ENCODE assay signal across 14 cellular contexts in the genomic region with DNA sequence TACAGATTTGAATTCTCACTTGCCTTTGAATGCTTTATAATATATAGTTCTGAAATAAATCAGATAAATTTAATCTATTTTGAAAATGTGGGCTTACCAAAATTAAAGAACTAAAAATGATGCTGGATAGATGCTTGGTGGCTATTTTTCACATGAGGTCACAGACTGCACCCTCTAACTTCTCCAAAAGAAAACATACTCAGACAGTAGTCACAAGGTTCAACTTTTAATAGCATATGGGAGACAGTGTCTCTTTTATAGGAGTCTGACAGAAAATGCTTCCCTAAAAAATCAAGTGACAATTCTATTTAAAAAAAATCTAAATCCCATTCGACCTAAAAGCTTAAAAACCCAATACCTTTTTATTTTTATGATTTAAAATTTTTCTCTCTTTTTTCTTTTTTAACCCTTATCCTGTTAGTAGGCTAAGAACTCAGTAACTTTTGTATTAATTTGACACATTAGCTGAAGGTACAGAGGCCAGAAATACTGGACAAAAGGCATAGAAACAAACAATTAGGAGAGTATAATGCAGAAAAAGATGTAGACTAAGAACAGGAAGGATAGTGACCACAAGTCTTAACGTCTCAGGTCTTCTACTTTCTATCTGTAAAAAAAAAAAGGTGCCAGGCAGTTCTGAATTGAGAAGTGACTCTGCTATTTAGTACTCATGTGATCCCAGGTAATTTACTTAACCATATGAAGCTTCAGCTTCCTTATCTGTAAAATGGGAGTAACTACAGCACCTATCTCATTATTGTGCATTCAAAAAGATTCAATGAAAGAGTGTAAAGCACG. TPM values are rescaled to one million over a fixed set of nuclear protein-coding genes. Genes with fewer than 3 reads are reported as not detected.
DNase-seq lines count a peak whose midpoint lies in the region; ATAC-seq and TF ChIP-seq lines count a peak whose summit lies in the region.
"Had no signal": no experiment of that assay in that cellular context is flagged by ENCODE, and none has a peak within 500 bp of the region (broad histone marks: within the 10 kb centered on the region; RNA-seq: fewer than 3 reads in every experiment).

No MANE protein-coding gene starts in this region.

- no peaks in the 10 kb centered on the region for H3K36me3 ChIP-seq in spleen
- H3K36me3 ChIP-seq: ascending aorta, tibial nerve had no signal

- H3K9me3 Mint-ChIP-seq in effector memory CD8-positive, alpha-beta T cell: no peaks in the 10 kb centered on the region
- H3K9me3 Mint-ChIP-seq: endodermal cell; T-helper 1 cell treated with Interleukin-12 subunit alpha and Interleukin-12 subunit beta and Interleukin-4 antibody, amounts not matched to agents 30 μg/mL and 1 μg/mL, for 36 hours had no signal

- no peak overlapping the region for H3K27ac ChIP-seq in spleen
- H3K27ac ChIP-seq: ascending aorta, tibial nerve had no signal

- TF ChIP-seq POLR2A in spleen (IDR thresholded peaks at IDR 0.05): no peak

- no peak for DNase-seq in effector memory CD8-positive, alpha-beta T cell
- no peak for DNase-seq in H4 (ENCODE audit: low spot score)
- no peak for DNase-seq in NCI-H1105 treated with DMSO at 0.1 percent for 48 hours (lab: John Stamatoyannopoulos, UW)
- DNase-seq in spleen: no peak
- no peak for DNase-seq in foreskin fibroblast
- DNase-seq: endodermal cell; mesenchymal stem cell; NK-92 treated with Interleukin-12 subunit alpha and Interleukin-12 subunit beta, amount 100 ng/mL, for 24 hours had no signal

- no peak overlapping the region for H3K4me3 ChIP-seq in spleen
- H3K4me3 ChIP-seq in foreskin fibroblast (ENCODE audit: low read depth in 1 of 2, low read length in 2 of 2): no peak overlapping the region
- H3K4me3 ChIP-seq: ascending aorta, tibial nerve had no signal

- peaks cover 0 to 3% (median 0%) of the 10 kb centered on the region in 6 donors for H3K4me1 ChIP-seq in spleen
- H3K4me1 ChIP-seq: ascending aorta, tibial nerve had no signal

- no peaks in the 10 kb centered on the region for H3K4me1 Mint-ChIP-seq in effector memory CD8-positive, alpha-beta T cell (ENCODE audit: low read depth in 2 of 2)

- no peaks in the 10 kb centered on the region for H3K9me3 ChIP-seq in spleen
- H3K9me3 ChIP-seq: ascending aorta, tibial nerve had no signal

- H3K4me3 Mint-ChIP-seq in effector memory CD8-positive, alpha-beta T cell: no peak overlapping the region
- H3K4me3 Mint-ChIP-seq: endodermal cell; T-helper 1 cell treated with Interleukin-12 subunit alpha and Interleukin-12 subunit beta and Interleukin-4 antibody, amounts not matched to agents 30 μg/mL and 1 μg/mL, for 36 hours had no signal

- intact Hi-C loops in spleen (cut with DNase I; ENCODE audit: low total_unique reads): no loop called here

- WGBS in spleen, 5 donors: 43 to 52% (median 44%) methylated on average over 3 of the region's 3 CpGs

- no peaks in the 10 kb centered on the region for H3K27me3 Mint-ChIP-seq in effector memory CD8-positive, alpha-beta T cell

- H3K36me3 Mint-ChIP-seq in effector memory CD8-positive, alpha-beta T cell (ENCODE audit: insufficient read depth): no peaks in the 10 kb centered on the region

- ATAC-seq in GM18870 (IDR thresholded peaks at IDR 0.05; ENCODE audit: unreplicated experiment): peak; percentile 81
- ATAC-seq in GM21529 (IDR thresholded peaks at IDR 0.05; ENCODE audit: unreplicated experiment): peak; percentile 90
- peak; percentile 90 for ATAC-seq in HG03135 (IDR thresholded peaks at IDR 0.05; ENCODE audit: unreplicated experiment)
- ATAC-seq in effector memory CD8-positive, alpha-beta T cell (replicated peaks): peak; percentile 26

- no peak overlapping the region for H3K27ac Mint-ChIP-seq in effector memory CD8-positive, alpha-beta T cell
- H3K27ac Mint-ChIP-seq: endodermal cell; T-helper 1 cell treated with Interleukin-12 subunit alpha and Interleukin-12 subunit beta and Interleukin-4 antibody, amounts not matched to agents 30 μg/mL and 1 μg/mL, for 36 hours had no signal

- H3K27me3 ChIP-seq in spleen (replicated peaks in 1 of 7): no peaks in the 10 kb centered on the region
- H3K27me3 ChIP-seq: ascending aorta, tibial nerve had no signal

- TF ChIP-seq CTCF in spleen (IDR thresholded peaks at IDR 0.05 in 8 of 11, conservative IDR thresholded peaks at IDR 0.05 in 3 of 11) (no peak), foreskin fibroblast (IDR thresholded peaks at IDR 0.05; ENCODE audit: low read depth, low read length) (no peak)

RNA-seq across cellular contexts. Expression of a gene that starts 7.6 kb away (rescaled TPM):
- total RNA-seq in H4 (2014; rRNA removed; shearing (Covaris generic)): 0.16 and 0.60 TPM in 2 replicates
- total RNA-seq in spleen: under 1 TPM in 6 of 7 donors, not detected in 1; 0.13 to 0.68 (median 0.41) TPM
- polyA plus RNA-seq in spleen: under 1 TPM in 2 of 3 donors, not detected in 1; 0.09 to 0.10 TPM
- total RNA-seq: ascending aorta had no signal

RNA-seq across cellular contexts. Expression of a gene that starts 7.8 kb away (rescaled TPM):
- 39.9 and 58.4 TPM in 2 replicates for total RNA-seq in H4 (2014; rRNA removed; shearing (Covaris generic))
- 10 to 100 TPM; 21.2 to 35.0 (median 28.8) TPM for total RNA-seq in spleen
- 10 to 100 TPM; 13.9 to 19.0 (median 15.3) TPM for polyA plus RNA-seq in spleen

Comparison
In these comparisons a context has a peak if more than half of its experiments do, and no peak if none do; other contexts are left out.
1. ATAC-seq: peak in every context shown above with its lines; median percentile 90 in GM21529; 90 in HG03135; 81 in GM18870; 26 in effector memory CD8-positive, alpha-beta T cell.